ENCODE assay signal across 8 cellular contexts in genomic region chr14:81219821-81220487, GRCh38. TPM values are rescaled to one million over a fixed set of nuclear protein-coding genes. Genes with fewer than 3 reads are reported as not detected.
DNase-seq lines count a peak whose midpoint lies in the region; ATAC-seq lines count a peak whose summit lies in the region.

No MANE protein-coding gene starts in this region.

- H4K91ac ChIP-seq in mesenchymal stem cell (ENCODE audit: low read length), result peak overlapping the region; percentile 61

- no peak overlapping the region for H2AFZ ChIP-seq in mesenchymal stem cell (ENCODE audit: low read depth, low read length)

- no peaks in the 10 kb centered on the region for H3K9me3 ChIP-seq in mesenchymal stem cell (ENCODE audit: control insufficient read depth, low read length)

- peaks cover 4 to 17% of the 10 kb centered on the region in 2 experiments for H3K36me3 ChIP-seq in mesenchymal stem cell (ENCODE audit: control insufficient read depth in 1 of 2, insufficient read depth in 2 of 2, low read depth in 1 of 2, low read length in 2 of 2)

- no peak overlapping the region for H2BK15ac ChIP-seq in mesenchymal stem cell (ENCODE audit: low read depth, poor library complexity, severe bottlenecking)

- peaks cover 5% of the 10 kb centered on the region for H3K4me1 ChIP-seq in mesenchymal stem cell (ENCODE audit: control insufficient read depth, insufficient read depth, low read depth, low read length)

- peaks cover 5% of the 10 kb centered on the region for H3K79me1 ChIP-seq in mesenchymal stem cell (replicated peaks; ENCODE audit: low read length, poor library complexity, severe bottlenecking)

- peak overlapping the region; percentile 94 for H2BK5ac ChIP-seq in mesenchymal stem cell (ENCODE audit: low read depth, low read length, poor library complexity, severe bottlenecking)

- H3K27me3 ChIP-seq in mesenchymal stem cell (ENCODE audit: control insufficient read depth in 1 of 2, insufficient read depth in 1 of 2, low read length in 2 of 2), result no peaks in the 10 kb centered on the region

- peak overlapping the region; percentile 94 for H2BK120ac ChIP-seq in mesenchymal stem cell (ENCODE audit: low read depth, low read length)

- peak overlapping the region; percentile 28 to 81 for H3K14ac ChIP-seq in mesenchymal stem cell (ENCODE audit: low read length in 2 of 2)

- H2AK5ac ChIP-seq in mesenchymal stem cell (ENCODE audit: low read length, severe bottlenecking), result peak overlapping the region; percentile 91

- H3K27ac ChIP-seq in mesenchymal stem cell (ENCODE audit: low read length, poor library complexity, severe bottlenecking), result peak overlapping the region; percentile 97

- H3K4me2 ChIP-seq in mesenchymal stem cell (ENCODE audit: low read length, poor library complexity, severe bottlenecking), result peak overlapping the region; percentile 77

- 0% methylated on average over 30 of the region's 79 CpGs for WGBS in mesenchymal stem cell

- H2BK12ac ChIP-seq in mesenchymal stem cell (ENCODE audit: low read length in 2 of 2), result no peak overlapping the region

- DNase-seq in NCI-H1105 (lab: John Stamatoyannopoulos, UW) (peak; percentile 34), mesenchymal stem cell (no peak)
- peak; percentile 34 to 44 for DNase-seq in activated CD4-positive, alpha-beta T cell treated with anti-CD3 and anti-CD28 coated beads, Interleukin-2, amount 50 U/mL, for 48 hours
- peak; percentile 18 for DNase-seq in effector CD4-positive, alpha-beta T cell
- DNase-seq in stimulated activated naive CD8-positive, alpha-beta T cell treated with anti-CD3 and anti-CD28 coated beads, Interleukin-15, Interleukin-2, amounts not matched to agents 100 U/mL and 50 U/mL, for 24 hours, result peak; percentile 50

- peak overlapping the region; percentile 70 to 96 for H3K4ac ChIP-seq in mesenchymal stem cell (ENCODE audit: low read depth in 1 of 2, low read length in 2 of 2)

- H3K9ac ChIP-seq in mesenchymal stem cell (ENCODE audit: low read length), result peak overlapping the region; percentile 100

- H3K23ac ChIP-seq in mesenchymal stem cell (ENCODE audit: low read length in 2 of 2), result no peak overlapping the region

- H3K4me3 ChIP-seq in mesenchymal stem cell (ENCODE audit: insufficient read depth in 1 of 2, low read depth in 1 of 2, low read length in 2 of 2), result peak overlapping the region; percentile 91 to 97

- peak overlapping the region; percentile 94 to 95 for H3K18ac ChIP-seq in mesenchymal stem cell (ENCODE audit: low read depth in 1 of 2, low read length in 2 of 2)

- ATAC-seq in GM18867 (IDR thresholded peaks at IDR 0.05; ENCODE audit: unreplicated experiment) (peak; percentile 3), HG03039 (IDR thresholded peaks at IDR 0.05; ENCODE audit: unreplicated experiment) (no peak), GM18511 (IDR thresholded peaks at IDR 0.05; ENCODE audit: unreplicated experiment) (no peak)
- ATAC-seq in stimulated activated naive CD8-positive, alpha-beta T cell treated with anti-CD3 and anti-CD28 coated beads, Interleukin-15, Interleukin-2, amounts not matched to agents 100 U/mL and 50 U/mL, for 24 hours, result no peak

- peak overlapping the region; percentile 72 for H4K8ac ChIP-seq in mesenchymal stem cell (ENCODE audit: low read length)

RNA-seq across cellular contexts. Expression of gene GTF2A1, which starts 0.8 kb away (rescaled TPM):
- polyA plus RNA-seq in mesenchymal stem cell (2013, experiment 1 of 2), result 18.2 TPM
- polyA plus RNA-seq in mesenchymal stem cell (2013, experiment 2 of 2), result 19.9 TPM
